ENCODE assay signal across 2 cellular contexts in genomic region chr2:201084863-201085262, GRCh38.
TF ChIP-seq lines count a peak whose summit lies in the region.

No MANE protein-coding gene starts in this region.

TF ChIP-seq in SK-N-SH, 30 proteins besides CTCF, POLR2A, EP300 and RAD21 (continued from another document):
- no peak for TF ChIP-seq IRF3 (IDR thresholded peaks at IDR 0.05; ENCODE audit: low read depth, low read length)
- no peak for TF ChIP-seq CHD2 (IDR thresholded peaks at IDR 0.05; ENCODE audit: low read length, partially characterized antibody)
- TF ChIP-seq TCF12 (IDR thresholded peaks at IDR 0.05): no peak
- no peak for TF ChIP-seq ELF1 (IDR thresholded peaks at IDR 0.05)
- TF ChIP-seq, protein P1, sequence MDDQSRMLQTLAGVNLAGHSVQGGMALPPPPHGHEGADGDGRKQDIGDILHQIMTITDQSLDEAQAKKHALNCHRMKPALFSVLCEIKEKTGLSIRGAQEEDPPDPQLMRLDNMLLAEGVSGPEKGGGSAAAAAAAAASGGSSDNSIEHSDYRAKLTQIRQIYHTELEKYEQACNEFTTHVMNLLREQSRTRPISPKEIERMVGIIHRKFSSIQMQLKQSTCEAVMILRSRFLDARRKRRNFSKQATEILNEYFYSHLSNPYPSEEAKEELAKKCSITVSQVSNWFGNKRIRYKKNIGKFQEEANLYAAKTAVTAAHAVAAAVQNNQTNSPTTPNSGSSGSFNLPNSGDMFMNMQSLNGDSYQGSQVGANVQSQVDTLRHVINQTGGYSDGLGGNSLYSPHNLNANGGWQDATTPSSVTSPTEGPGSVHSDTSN (IDR thresholded peaks at IDR 0.05): no peak
- TF ChIP-seq SIN3A (IDR thresholded peaks at IDR 0.05; ENCODE audit: borderline replicate concordance, low read depth, low read length): no peak
- TF ChIP-seq, protein P2, sequence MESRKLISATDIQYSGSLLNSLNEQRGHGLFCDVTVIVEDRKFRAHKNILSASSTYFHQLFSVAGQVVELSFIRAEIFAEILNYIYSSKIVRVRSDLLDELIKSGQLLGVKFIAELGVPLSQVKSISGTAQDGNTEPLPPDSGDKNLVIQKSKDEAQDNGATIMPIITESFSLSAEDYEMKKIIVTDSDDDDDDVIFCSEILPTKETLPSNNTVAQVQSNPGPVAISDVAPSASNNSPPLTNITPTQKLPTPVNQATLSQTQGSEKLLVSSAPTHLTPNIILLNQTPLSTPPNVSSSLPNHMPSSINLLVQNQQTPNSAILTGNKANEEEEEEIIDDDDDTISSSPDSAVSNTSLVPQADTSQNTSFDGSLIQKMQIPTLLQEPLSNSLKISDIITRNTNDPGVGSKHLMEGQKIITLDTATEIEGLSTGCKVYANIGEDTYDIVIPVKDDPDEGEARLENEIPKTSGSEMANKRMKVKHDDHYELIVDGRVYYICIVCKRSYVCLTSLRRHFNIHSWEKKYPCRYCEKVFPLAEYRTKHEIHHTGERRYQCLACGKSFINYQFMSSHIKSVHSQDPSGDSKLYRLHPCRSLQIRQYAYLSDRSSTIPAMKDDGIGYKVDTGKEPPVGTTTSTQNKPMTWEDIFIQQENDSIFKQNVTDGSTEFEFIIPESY (IDR thresholded peaks at IDR 0.05; ENCODE audit: borderline replicate concordance, low read depth): no peak
- TF ChIP-seq POLR2AphosphoS5 (IDR thresholded peaks at IDR 0.05; ENCODE audit: low read depth, low read length): no peak
- TF ChIP-seq RXRA (IDR thresholded peaks at IDR 0.05; ENCODE audit: borderline replicate concordance, low read depth): no peak
- no peak for TF ChIP-seq NRF1 (IDR thresholded peaks at IDR 0.05; ENCODE audit: low read depth, low read length)
- TF ChIP-seq REST (IDR thresholded peaks at IDR 0.05; ENCODE audit: low read depth, low read length): no peak
- no peak for TF ChIP-seq RFX5 (IDR thresholded peaks at IDR 0.05; ENCODE audit: low read length)
- no peak for TF ChIP-seq USF1 (IDR thresholded peaks at IDR 0.05; ENCODE audit: borderline replicate concordance, low read depth)
- TF ChIP-seq TEAD4 (IDR thresholded peaks at IDR 0.05; ENCODE audit: borderline replicate concordance, insufficient read depth): no peak

TF ChIP-seq in GM12891, 5 proteins besides CTCF, POLR2A, EP300 and RAD21 (continued from another document):
- TF ChIP-seq SPI1 (IDR thresholded peaks at IDR 0.05; ENCODE audit: low read depth, low read length) (no peak), TAF1 (IDR thresholded peaks at IDR 0.05; ENCODE audit: low read depth, low read length) (no peak)
